ENCODE assay signal across 22 cellular contexts in genomic region chr17:69593716-69594115, GRCh38.
"Had no signal": no experiment of that assay in that cellular context is flagged by ENCODE, and none has a peak within 500 bp of the region (broad histone marks: within the 10 kb centered on the region; RNA-seq: fewer than 3 reads in every experiment).

No MANE protein-coding gene starts in this region.

- H3K9me3 ChIP-seq: body of pancreas, gastrocnemius medialis, ovary had no signal

- DNase-seq: activated B cell treated with CpG ODN at 0.5 μM for 24 hours; activated CD4-positive, alpha-beta T cell treated with anti-CD3 and anti-CD28 coated beads, Interleukin-2, amount 10 ng/mL, durations not matched to agents 24 days and 14 days; activated CD8-positive, alpha-beta memory T cell treated with anti-CD3 and anti-CD28 coated beads, Interleukin-2, amount 50 U/mL, for 4 hours; activated CD8-positive, alpha-beta T cell treated with anti-CD3 and anti-CD28 coated beads, Interleukin-2, amount 10 ng/mL, durations not matched to agents 7 days and 5 days; activated gamma-delta T cell treated with Interleukin-2 at 50 U/mL for 16 hours; activated naive CD8-positive, alpha-beta T cell treated with anti-CD3 and anti-CD28 coated beads for 36 hours; amygdala; body of pancreas; central memory CD4-positive, alpha-beta T cell; cortex of kidney; effector memory CD4-positive, alpha-beta T cell; gastrocnemius medialis; heart right ventricle; islet precursor cell; mammary epithelial cell; naive B cell; ovary; stimulated activated CD4-positive, alpha-beta T cell treated with anti-CD3 and anti-CD28 coated beads, Interleukin-2, amount 100 ng/mL, for 48 hours had no signal

- H3K4me3 ChIP-seq: body of pancreas, gastrocnemius medialis, heart right ventricle, neural progenitor cell, ovary had no signal

- H3K9ac ChIP-seq: neural progenitor cell had no signal

- H3K4me2 ChIP-seq: neural progenitor cell had no signal

- H3K27ac ChIP-seq: body of pancreas, epithelial cell of prostate, gastrocnemius medialis, neural progenitor cell, ovary had no signal

- H3K36me3 ChIP-seq: gastrocnemius medialis, heart right ventricle, neural progenitor cell, ovary had no signal

- H3K4me1 ChIP-seq: gastrocnemius medialis, neural progenitor cell had no signal

- H3K27me3 ChIP-seq: body of pancreas, gastrocnemius medialis, neural progenitor cell, ovary had no signal

- ATAC-seq: activated CD8-positive, alpha-beta T cell treated with anti-CD3 and anti-CD28 coated beads, Interleukin-2, amount 10 ng/mL, durations not matched to agents 7 days and 5 days; body of pancreas; gastrocnemius medialis; heart right ventricle; left lobe of liver; stimulated activated memory B cell treated with anti-CD40 and anti-IgM and Interleukin-4, amounts not matched to agents 10 μg/mL and 1 μg/mL and 100 μg/mL, for 72 hours had no signal
